Comparison of ENCODE assay signal across 18 cellular contexts in genomic region chr4:109232666-109233065, GRCh38.
"Had no signal": no experiment of that assay in that cellular context is flagged by ENCODE, and none has a peak within 500 bp of the region (broad histone marks: within the 10 kb centered on the region; RNA-seq: fewer than 3 reads in every experiment).

No MANE protein-coding gene starts in this region.

- H3K4me1 Mint-ChIP-seq: naive B cell; nephron progenitor cell; stimulated activated memory B cell treated with anti-CD40 and anti-IgM and Interleukin-4, amounts not matched to agents 10 μg/mL and 1 μg/mL and 100 μg/mL, for 72 hours; stimulated activated naive CD8-positive, alpha-beta T cell treated with anti-CD3 and anti-CD28 coated beads, Interleukin-15, amount 100 ng/mL, for 72 hours had no signal

- H3K4me1 ChIP-seq: heart left ventricle, testis, tibial nerve, upper lobe of right lung, vagina had no signal

- H3K27ac Mint-ChIP-seq: naive B cell; nephron progenitor cell; stimulated activated memory B cell treated with anti-CD40 and anti-IgM and Interleukin-4, amounts not matched to agents 10 μg/mL and 1 μg/mL and 100 μg/mL, for 72 hours; stimulated activated naive CD8-positive, alpha-beta T cell treated with anti-CD3 and anti-CD28 coated beads, Interleukin-15, amount 100 ng/mL, for 72 hours had no signal

- H3K9me3 Mint-ChIP-seq: stimulated activated naive CD8-positive, alpha-beta T cell treated with anti-CD3 and anti-CD28 coated beads, Interleukin-15, amount 100 ng/mL, for 72 hours had no signal

- H3K36me3 ChIP-seq: heart left ventricle, ovary, tibial nerve, upper lobe of right lung, vagina had no signal

- ATAC-seq: heart left ventricle; left lobe of liver; right cardiac atrium; stimulated activated memory B cell treated with anti-CD40 and anti-IgM and Interleukin-4, amounts not matched to agents 10 μg/mL and 1 μg/mL and 100 μg/mL, for 72 hours; stimulated activated naive CD8-positive, alpha-beta T cell treated with anti-CD3 and anti-CD28 coated beads, Interleukin-15, amount 100 ng/mL, for 72 hours; upper lobe of right lung had no signal

- H3K27ac ChIP-seq: dorsolateral prefrontal cortex, heart left ventricle, ovary, testis, tibial nerve, upper lobe of right lung, vagina had no signal

- H3K27me3 ChIP-seq: dorsolateral prefrontal cortex, heart left ventricle, ovary, testis, tibial nerve, upper lobe of right lung, vagina had no signal

- H3K9me3 ChIP-seq: ovary, testis, upper lobe of right lung, vagina had no signal

- H3K4me3 Mint-ChIP-seq: naive B cell; nephron progenitor cell; stimulated activated memory B cell treated with anti-CD40 and anti-IgM and Interleukin-4, amounts not matched to agents 10 μg/mL and 1 μg/mL and 100 μg/mL, for 72 hours; stimulated activated naive CD8-positive, alpha-beta T cell treated with anti-CD3 and anti-CD28 coated beads, Interleukin-15, amount 100 ng/mL, for 72 hours had no signal

- H3K36me3 Mint-ChIP-seq: naive B cell; stimulated activated memory B cell treated with anti-CD40 and anti-IgM and Interleukin-4, amounts not matched to agents 10 μg/mL and 1 μg/mL and 100 μg/mL, for 72 hours had no signal

- H3K4me3 ChIP-seq: dorsolateral prefrontal cortex, heart left ventricle, ovary, testis, tibial nerve, upper lobe of right lung, vagina had no signal

- DNase-seq: cortex of kidney; dorsolateral prefrontal cortex; effector CD8-positive, alpha-beta T cell; heart left ventricle; hippocampal formation; mammary epithelial cell; naive B cell; nephron progenitor cell; ovary; right cardiac atrium; stimulated activated CD4-positive, alpha-beta T cell treated with anti-CD3 and anti-CD28 coated beads, Interleukin-4, amount 100 ng/mL, for 24 hours; stimulated activated naive CD8-positive, alpha-beta T cell treated with anti-CD3 and anti-CD28 coated beads, Interleukin-15, amount 100 ng/mL, for 72 hours; testis; upper lobe of right lung had no signal

- H3K27me3 Mint-ChIP-seq: stimulated activated naive CD8-positive, alpha-beta T cell treated with anti-CD3 and anti-CD28 coated beads, Interleukin-15, amount 100 ng/mL, for 72 hours had no signal
